In the genomic region with DNA sequence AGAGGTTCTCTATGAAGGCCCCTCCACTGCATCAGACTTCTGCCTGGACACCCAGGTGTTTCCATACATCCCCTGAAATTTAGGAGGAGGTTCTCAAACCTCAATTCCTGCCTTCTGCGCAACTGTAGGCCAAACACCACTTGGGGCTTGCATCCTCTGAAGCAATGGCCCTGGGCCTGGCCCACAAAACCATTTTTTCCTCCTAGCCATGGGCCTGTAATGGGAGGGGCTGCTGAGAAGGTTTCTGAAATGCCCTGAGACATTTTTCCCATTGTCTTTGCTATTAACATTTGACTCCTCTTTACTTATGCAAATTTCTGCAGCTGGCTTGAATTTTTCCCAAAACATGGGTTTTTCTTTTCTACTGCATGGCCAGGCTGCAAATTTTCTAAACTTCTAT, we compare ENCODE assay signal across 1 cellular context.
TF ChIP-seq lines count a peak whose summit lies in the region.

No MANE protein-coding gene starts in this region.

TF ChIP-seq in GM23338, 12 proteins besides CTCF, POLR2A, EP300 and RAD21:
- TF ChIP-seq, protein P1, sequence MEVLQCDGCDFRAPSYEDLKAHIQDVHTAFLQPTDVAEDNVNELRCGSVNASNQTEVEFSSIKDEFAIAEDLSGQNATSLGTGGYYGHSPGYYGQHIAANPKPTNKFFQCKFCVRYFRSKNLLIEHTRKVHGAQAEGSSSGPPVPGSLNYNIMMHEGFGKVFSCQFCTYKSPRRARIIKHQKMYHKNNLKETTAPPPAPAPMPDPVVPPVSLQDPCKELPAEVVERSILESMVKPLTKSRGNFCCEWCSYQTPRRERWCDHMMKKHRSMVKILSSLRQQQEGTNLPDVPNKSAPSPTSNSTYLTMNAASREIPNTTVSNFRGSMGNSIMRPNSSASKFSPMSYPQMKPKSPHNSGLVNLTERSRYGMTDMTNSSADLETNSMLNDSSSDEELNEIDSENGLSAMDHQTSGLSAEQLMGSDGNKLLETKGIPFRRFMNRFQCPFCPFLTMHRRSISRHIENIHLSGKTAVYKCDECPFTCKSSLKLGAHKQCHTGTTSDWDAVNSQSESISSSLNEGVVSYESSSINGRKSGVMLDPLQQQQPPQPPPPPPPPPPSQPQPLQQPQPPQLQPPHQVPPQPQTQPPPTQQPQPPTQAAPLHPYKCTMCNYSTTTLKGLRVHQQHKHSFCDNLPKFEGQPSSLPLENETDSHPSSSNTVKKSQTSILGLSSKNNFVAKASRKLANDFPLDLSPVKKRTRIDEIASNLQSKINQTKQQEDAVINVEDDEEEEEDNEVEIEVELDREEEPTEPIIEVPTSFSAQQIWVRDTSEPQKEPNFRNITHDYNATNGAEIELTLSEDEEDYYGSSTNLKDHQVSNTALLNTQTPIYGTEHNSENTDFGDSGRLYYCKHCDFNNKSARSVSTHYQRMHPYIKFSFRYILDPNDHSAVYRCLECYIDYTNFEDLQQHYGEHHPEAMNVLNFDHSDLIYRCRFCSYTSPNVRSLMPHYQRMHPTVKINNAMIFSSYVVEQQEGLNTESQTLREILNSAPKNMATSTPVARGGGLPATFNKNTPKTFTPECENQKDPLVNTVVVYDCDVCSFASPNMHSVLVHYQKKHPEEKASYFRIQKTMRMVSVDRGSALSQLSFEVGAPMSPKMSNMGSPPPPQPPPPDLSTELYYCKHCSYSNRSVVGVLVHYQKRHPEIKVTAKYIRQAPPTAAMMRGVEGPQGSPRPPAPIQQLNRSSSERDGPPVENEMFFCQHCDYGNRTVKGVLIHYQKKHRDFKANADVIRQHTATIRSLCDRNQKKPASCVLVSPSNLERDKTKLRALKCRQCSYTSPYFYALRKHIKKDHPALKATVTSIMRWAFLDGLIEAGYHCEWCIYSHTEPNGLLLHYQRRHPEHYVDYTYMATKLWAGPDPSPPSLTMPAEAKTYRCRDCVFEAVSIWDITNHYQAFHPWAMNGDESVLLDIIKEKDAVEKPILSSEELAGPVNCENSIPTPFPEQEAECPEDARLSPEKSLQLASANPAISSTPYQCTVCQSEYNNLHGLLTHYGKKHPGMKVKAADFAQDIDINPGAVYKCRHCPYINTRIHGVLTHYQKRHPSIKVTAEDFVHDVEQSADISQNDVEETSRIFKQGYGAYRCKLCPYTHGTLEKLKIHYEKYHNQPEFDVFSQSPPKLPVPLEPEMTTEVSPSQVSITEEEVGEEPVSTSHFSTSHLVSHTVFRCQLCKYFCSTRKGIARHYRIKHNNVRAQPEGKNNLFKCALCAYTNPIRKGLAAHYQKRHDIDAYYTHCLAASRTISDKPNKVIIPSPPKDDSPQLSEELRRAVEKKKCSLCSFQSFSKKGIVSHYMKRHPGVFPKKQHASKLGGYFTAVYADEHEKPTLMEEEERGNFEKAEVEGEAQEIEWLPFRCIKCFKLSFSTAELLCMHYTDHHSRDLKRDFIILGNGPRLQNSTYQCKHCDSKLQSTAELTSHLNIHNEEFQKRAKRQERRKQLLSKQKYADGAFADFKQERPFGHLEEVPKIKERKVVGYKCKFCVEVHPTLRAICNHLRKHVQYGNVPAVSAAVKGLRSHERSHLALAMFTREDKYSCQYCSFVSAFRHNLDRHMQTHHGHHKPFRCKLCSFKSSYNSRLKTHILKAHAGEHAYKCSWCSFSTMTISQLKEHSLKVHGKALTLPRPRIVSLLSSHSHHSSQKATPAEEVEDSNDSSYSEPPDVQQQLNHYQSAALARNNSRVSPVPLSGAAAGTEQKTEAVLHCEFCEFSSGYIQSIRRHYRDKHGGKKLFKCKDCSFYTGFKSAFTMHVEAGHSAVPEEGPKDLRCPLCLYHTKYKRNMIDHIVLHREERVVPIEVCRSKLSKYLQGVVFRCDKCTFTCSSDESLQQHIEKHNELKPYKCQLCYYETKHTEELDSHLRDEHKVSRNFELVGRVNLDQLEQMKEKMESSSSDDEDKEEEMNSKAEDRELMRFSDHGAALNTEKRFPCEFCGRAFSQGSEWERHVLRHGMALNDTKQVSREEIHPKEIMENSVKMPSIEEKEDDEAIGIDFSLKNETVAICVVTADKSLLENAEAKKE (CRISPR knock-in tag; IDR thresholded peaks at IDR 0.05) = no peak
- TF ChIP-seq EZH2 (IDR thresholded peaks at IDR 0.05; ENCODE audit: low read depth, unreplicated experiment) (no peak), NANOG (IDR thresholded peaks at IDR 0.05; ENCODE audit: borderline replicate concordance) (no peak), EZH2phosphoT487 (IDR thresholded peaks at IDR 0.05; ENCODE audit: unreplicated experiment) (no peak), CREB1 (CRISPR knock-in tag; IDR thresholded peaks at IDR 0.05; ENCODE audit: low read depth) (no peak), JUNB (IDR thresholded peaks at IDR 0.05; ENCODE audit: unreplicated experiment) (no peak), ZNF331 (CRISPR knock-in tag; IDR thresholded peaks at IDR 0.05; ENCODE audit: low read depth) (no peak), POLR2AphosphoS5 (IDR thresholded peaks at IDR 0.05; ENCODE audit: low read depth) (no peak), ZNF114 (CRISPR knock-in tag; IDR thresholded peaks at IDR 0.05) (no peak), STAT1 (IDR thresholded peaks at IDR 0.05; ENCODE audit: unreplicated experiment) (no peak)
- TF ChIP-seq, protein P2, sequence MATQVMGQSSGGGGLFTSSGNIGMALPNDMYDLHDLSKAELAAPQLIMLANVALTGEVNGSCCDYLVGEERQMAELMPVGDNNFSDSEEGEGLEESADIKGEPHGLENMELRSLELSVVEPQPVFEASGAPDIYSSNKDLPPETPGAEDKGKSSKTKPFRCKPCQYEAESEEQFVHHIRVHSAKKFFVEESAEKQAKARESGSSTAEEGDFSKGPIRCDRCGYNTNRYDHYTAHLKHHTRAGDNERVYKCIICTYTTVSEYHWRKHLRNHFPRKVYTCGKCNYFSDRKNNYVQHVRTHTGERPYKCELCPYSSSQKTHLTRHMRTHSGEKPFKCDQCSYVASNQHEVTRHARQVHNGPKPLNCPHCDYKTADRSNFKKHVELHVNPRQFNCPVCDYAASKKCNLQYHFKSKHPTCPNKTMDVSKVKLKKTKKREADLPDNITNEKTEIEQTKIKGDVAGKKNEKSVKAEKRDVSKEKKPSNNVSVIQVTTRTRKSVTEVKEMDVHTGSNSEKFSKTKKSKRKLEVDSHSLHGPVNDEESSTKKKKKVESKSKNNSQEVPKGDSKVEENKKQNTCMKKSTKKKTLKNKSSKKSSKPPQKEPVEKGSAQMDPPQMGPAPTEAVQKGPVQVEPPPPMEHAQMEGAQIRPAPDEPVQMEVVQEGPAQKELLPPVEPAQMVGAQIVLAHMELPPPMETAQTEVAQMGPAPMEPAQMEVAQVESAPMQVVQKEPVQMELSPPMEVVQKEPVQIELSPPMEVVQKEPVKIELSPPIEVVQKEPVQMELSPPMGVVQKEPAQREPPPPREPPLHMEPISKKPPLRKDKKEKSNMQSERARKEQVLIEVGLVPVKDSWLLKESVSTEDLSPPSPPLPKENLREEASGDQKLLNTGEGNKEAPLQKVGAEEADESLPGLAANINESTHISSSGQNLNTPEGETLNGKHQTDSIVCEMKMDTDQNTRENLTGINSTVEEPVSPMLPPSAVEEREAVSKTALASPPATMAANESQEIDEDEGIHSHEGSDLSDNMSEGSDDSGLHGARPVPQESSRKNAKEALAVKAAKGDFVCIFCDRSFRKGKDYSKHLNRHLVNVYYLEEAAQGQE (IDR thresholded peaks at IDR 0.05; ENCODE audit: unreplicated experiment) = no peak
- TF ChIP-seq, protein P3, sequence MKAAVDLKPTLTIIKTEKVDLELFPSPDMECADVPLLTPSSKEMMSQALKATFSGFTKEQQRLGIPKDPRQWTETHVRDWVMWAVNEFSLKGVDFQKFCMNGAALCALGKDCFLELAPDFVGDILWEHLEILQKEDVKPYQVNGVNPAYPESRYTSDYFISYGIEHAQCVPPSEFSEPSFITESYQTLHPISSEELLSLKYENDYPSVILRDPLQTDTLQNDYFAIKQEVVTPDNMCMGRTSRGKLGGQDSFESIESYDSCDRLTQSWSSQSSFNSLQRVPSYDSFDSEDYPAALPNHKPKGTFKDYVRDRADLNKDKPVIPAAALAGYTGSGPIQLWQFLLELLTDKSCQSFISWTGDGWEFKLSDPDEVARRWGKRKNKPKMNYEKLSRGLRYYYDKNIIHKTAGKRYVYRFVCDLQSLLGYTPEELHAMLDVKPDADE (IDR thresholded peaks at IDR 0.05) = no peak
